ENCODE assay signal across 8 cellular contexts in the genomic region with DNA sequence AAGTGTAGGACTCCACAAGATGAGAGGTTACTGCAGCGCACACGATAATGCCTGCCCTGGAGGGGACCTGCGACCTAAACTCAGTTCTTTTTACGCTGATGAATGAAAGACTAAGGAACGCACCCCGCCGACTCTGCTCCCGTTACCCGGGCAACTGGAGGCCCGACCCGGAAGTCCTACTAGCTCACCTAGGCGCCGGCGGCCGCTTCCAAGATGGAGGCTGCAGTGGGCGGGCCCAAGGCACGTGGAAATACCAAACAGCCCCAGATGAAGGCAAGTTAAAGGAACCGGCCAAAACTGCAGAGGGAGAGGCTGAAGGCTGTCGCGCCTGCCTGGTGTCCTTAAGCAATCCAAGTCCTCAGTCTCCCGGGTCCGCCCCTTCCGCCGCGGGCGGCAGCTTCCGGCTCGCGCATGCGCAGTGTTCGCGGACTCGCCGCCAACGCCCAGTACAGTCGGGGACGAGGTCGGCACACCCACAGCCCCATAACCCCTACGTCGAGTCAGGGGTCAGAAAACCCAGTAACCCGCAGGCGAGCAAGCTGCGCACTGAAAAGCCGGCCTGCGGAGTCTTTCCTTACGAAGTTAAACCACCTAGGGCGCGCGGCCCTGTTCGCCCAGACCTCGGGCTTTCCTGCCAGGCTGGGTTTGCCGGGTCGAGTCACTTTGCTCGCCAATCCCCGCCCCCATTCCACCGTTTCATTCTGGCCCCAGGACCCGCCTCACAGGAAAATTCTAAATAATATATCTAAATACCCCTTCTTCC. TPM values are rescaled to one million over a fixed set of nuclear protein-coding genes. Genes with fewer than 3 reads are reported as not detected.
A peak's percentile ranks its signal among the peaks of the same experiment; 100 is the strongest.
DNase-seq lines count a peak whose midpoint lies in the region; ATAC-seq and TF ChIP-seq lines count a peak whose summit lies in the region.

A gene with protein sequence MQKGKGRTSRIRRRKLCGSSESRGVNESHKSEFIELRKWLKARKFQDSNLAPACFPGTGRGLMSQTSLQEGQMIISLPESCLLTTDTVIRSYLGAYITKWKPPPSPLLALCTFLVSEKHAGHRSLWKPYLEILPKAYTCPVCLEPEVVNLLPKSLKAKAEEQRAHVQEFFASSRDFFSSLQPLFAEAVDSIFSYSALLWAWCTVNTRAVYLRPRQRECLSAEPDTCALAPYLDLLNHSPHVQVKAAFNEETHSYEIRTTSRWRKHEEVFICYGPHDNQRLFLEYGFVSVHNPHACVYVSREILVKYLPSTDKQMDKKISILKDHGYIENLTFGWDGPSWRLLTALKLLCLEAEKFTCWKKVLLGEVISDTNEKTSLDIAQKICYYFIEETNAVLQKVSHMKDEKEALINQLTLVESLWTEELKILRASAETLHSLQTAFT (minus strand): TSS at position 368 of the 763 bp plus-strand sequence. CDS start 1,638 bp downstream, outside the sequence.

- TF ChIP-seq CTCF in RWPE2 (IDR thresholded peaks at IDR 0.05; ENCODE audit: poor library complexity, severe bottlenecking) (no peak), fibroblast of pulmonary artery (IDR thresholded peaks at IDR 0.05; ENCODE audit: low read length, missing control alignments) (no peak), nephron (IDR thresholded peaks at IDR 0.05; ENCODE audit: unreplicated experiment in 3 of 3) (no peak)

- peak within 1 kb of the TSS; percentile 98 for H3K27ac Mint-ChIP-seq in activated T-helper 2 cell treated with anti-CD3 and anti-CD28 coated beads, Interferon-gamma antibody, Interleukin-2, Interleukin-4, amounts not matched to agents 10 μg/mL and 5 μg/mL and 100 μg/mL, durations not matched to agents 14 hours and 24 hours and 36 hours
- H3K27ac Mint-ChIP-seq in nephron = peak within 1 kb of the TSS; percentile 96 to 99 (median 98)
- peak within 1 kb of the TSS; percentile 93 for H3K27ac Mint-ChIP-seq in stimulated activated naive CD8-positive, alpha-beta T cell treated with anti-CD3 and anti-CD28 coated beads, Interleukin-15, Interleukin-2, amounts not matched to agents 100 ng/mL and 50 ng/mL, for 24 hours

- peaks cover 11% of the 10 kb centered on the region for H3K4me1 ChIP-seq in RWPE2 (ENCODE audit: insufficient read depth, poor library complexity, severe bottlenecking)

- peak; percentile 95 for DNase-seq in EH (ENCODE audit: low read depth)
- DNase-seq in H4 (ENCODE audit: low spot score) = peak; percentile 94
- peak; percentile 93 for DNase-seq in LoVo (ENCODE audit: low spot score)
- DNase-seq in RWPE2 (ENCODE audit: low spot score) = peak; percentile 93
- peak; percentile 91 for DNase-seq in activated T-helper 2 cell treated with anti-CD3 and anti-CD28 coated beads, Interferon-gamma antibody, Interleukin-2, Interleukin-4, amounts not matched to agents 10 μg/mL and 5 μg/mL and 100 μg/mL, durations not matched to agents 14 hours and 24 hours and 36 hours (ENCODE audit: low spot score)
- DNase-seq in fibroblast of pulmonary artery (ENCODE audit: low read depth) = peak; percentile 94

- ATAC-seq in RWPE2 (ENCODE audit: low read depth) = peak; percentile 92

- H3K4me3 ChIP-seq in RWPE2 (ENCODE audit: severe bottlenecking) = peak within 1 kb of the TSS; percentile 70
- H3K4me3 ChIP-seq in fibroblast of pulmonary artery (replicated peaks; ENCODE audit: low read depth, low read length) = peak within 1 kb of the TSS; percentile 97

- H3K27me3 Mint-ChIP-seq in activated T-helper 2 cell treated with anti-CD3 and anti-CD28 coated beads, Interferon-gamma antibody, Interleukin-2, Interleukin-4, amounts not matched to agents 10 μg/mL and 5 μg/mL and 100 μg/mL, durations not matched to agents 14 hours and 24 hours and 36 hours (ENCODE audit: low read depth) = no peaks in the 10 kb centered on the region
- peaks cover 6% of the 10 kb centered on the region for H3K27me3 Mint-ChIP-seq in nephron (ENCODE audit: low read depth)
- no peaks in the 10 kb centered on the region for H3K27me3 Mint-ChIP-seq in stimulated activated naive CD8-positive, alpha-beta T cell treated with anti-CD3 and anti-CD28 coated beads, Interleukin-15, Interleukin-2, amounts not matched to agents 100 ng/mL and 50 ng/mL, for 24 hours

- peaks cover 31% of the 10 kb centered on the region for H3K36me3 Mint-ChIP-seq in activated T-helper 2 cell treated with anti-CD3 and anti-CD28 coated beads, Interferon-gamma antibody, Interleukin-2, Interleukin-4, amounts not matched to agents 10 μg/mL and 5 μg/mL and 100 μg/mL, durations not matched to agents 14 hours and 24 hours and 36 hours (ENCODE audit: low read depth)
- peaks cover 23% of the 10 kb centered on the region for H3K36me3 Mint-ChIP-seq in nephron (ENCODE audit: low read depth)
- peaks cover 27% of the 10 kb centered on the region for H3K36me3 Mint-ChIP-seq in stimulated activated naive CD8-positive, alpha-beta T cell treated with anti-CD3 and anti-CD28 coated beads, Interleukin-15, Interleukin-2, amounts not matched to agents 100 ng/mL and 50 ng/mL, for 24 hours (ENCODE audit: low read depth)

- peaks cover 37% of the 10 kb centered on the region for H3K36me3 ChIP-seq in RWPE2 (ENCODE audit: low read depth)

- H3K9me3 ChIP-seq in RWPE2 (ENCODE audit: severe bottlenecking) = no peaks in the 10 kb centered on the region

- H3K9me3 Mint-ChIP-seq in activated T-helper 2 cell treated with anti-CD3 and anti-CD28 coated beads, Interferon-gamma antibody, Interleukin-2, Interleukin-4, amounts not matched to agents 10 μg/mL and 5 μg/mL and 100 μg/mL, durations not matched to agents 14 hours and 24 hours and 36 hours = no peaks in the 10 kb centered on the region
- no peaks in the 10 kb centered on the region for H3K9me3 Mint-ChIP-seq in nephron
- H3K9me3 Mint-ChIP-seq in stimulated activated naive CD8-positive, alpha-beta T cell treated with anti-CD3 and anti-CD28 coated beads, Interleukin-15, Interleukin-2, amounts not matched to agents 100 ng/mL and 50 ng/mL, for 24 hours = no peaks in the 10 kb centered on the region

- intact Hi-C loops in activated T-helper 2 cell treated with anti-CD3 and anti-CD28 coated beads, Interferon-gamma antibody, Interleukin-2, Interleukin-4, amounts not matched to agents 10 μg/mL and 5 μg/mL and 100 μg/mL, durations not matched to agents 14 hours and 24 hours and 36 hours (cut with micrococcal nuclease) = loop anchor here (1.0 kb wide), 3 partner anchors 9 to 260 kb away; a partner anchor contains a TSS

- peak within 1 kb of the TSS; percentile 82 for H3K27ac ChIP-seq in RWPE2 (ENCODE audit: poor library complexity, severe bottlenecking)

- peaks cover 14% of the 10 kb centered on the region for H3K4me1 Mint-ChIP-seq in activated T-helper 2 cell treated with anti-CD3 and anti-CD28 coated beads, Interferon-gamma antibody, Interleukin-2, Interleukin-4, amounts not matched to agents 10 μg/mL and 5 μg/mL and 100 μg/mL, durations not matched to agents 14 hours and 24 hours and 36 hours (ENCODE audit: low read depth)
- H3K4me1 Mint-ChIP-seq in nephron = peaks cover 18% of the 10 kb centered on the region
- peaks cover 28% of the 10 kb centered on the region for H3K4me1 Mint-ChIP-seq in stimulated activated naive CD8-positive, alpha-beta T cell treated with anti-CD3 and anti-CD28 coated beads, Interleukin-15, Interleukin-2, amounts not matched to agents 100 ng/mL and 50 ng/mL, for 24 hours (ENCODE audit: low read depth)

- no peaks in the 10 kb centered on the region for H3K27me3 ChIP-seq in RWPE2 (ENCODE audit: insufficient read depth, poor library complexity, severe bottlenecking)

- H3K4me3 Mint-ChIP-seq in activated T-helper 2 cell treated with anti-CD3 and anti-CD28 coated beads, Interferon-gamma antibody, Interleukin-2, Interleukin-4, amounts not matched to agents 10 μg/mL and 5 μg/mL and 100 μg/mL, durations not matched to agents 14 hours and 24 hours and 36 hours (ENCODE audit: low read depth) = peak within 1 kb of the TSS; percentile 91
- H3K4me3 Mint-ChIP-seq in nephron = peak within 1 kb of the TSS; percentile 98 to 99 (median 98)
- H3K4me3 Mint-ChIP-seq in stimulated activated naive CD8-positive, alpha-beta T cell treated with anti-CD3 and anti-CD28 coated beads, Interleukin-15, Interleukin-2, amounts not matched to agents 100 ng/mL and 50 ng/mL, for 24 hours = peak within 1 kb of the TSS; percentile 91

RNA-seq across cellular contexts. Expression of the gene that starts here (rescaled TPM):
- total RNA-seq in H4 (2014; rRNA removed; shearing (Covaris generic)) = 14.6 and 18.0 TPM in 2 replicates
- total RNA-seq in activated T-helper 2 cell treated with anti-CD3 and anti-CD28 coated beads, Interferon-gamma antibody, Interleukin-2, Interleukin-4, amounts not matched to agents 10 μg/mL and 5 μg/mL and 100 μg/mL, durations not matched to agents 14 hours and 24 hours and 36 hours = 21.4 and 23.8 TPM in 2 replicates

Comparison
In these comparisons a context has a peak if more than half of its experiments do, and no peak if none do; other contexts are left out.
1. Peak in every context shown above with its lines: DNase-seq, ATAC-seq, H3K4me3 ChIP-seq and H3K27ac ChIP-seq.